In genomic region chr13:20193142-20193923, GRCh38 we compare ENCODE assay signal across 8 cellular contexts. TPM values are rescaled to one million over a fixed set of nuclear protein-coding genes. Genes with fewer than 3 reads are reported as not detected.
DNase-seq lines count a peak whose midpoint lies in the region; ATAC-seq and TF ChIP-seq lines count a peak whose summit lies in the region.

No MANE protein-coding gene starts in this region.

- peaks cover 48% of the 10 kb centered on the region for H3K27me3 Mint-ChIP-seq in activated naive CD4-positive, alpha-beta T cell treated with anti-CD3 and anti-CD28 coated beads for 36 hours (ENCODE audit: low read depth)
- H3K27me3 Mint-ChIP-seq in memory B cell, result peaks cover 17% of the 10 kb centered on the region

- H3K36me3 Mint-ChIP-seq in activated naive CD4-positive, alpha-beta T cell treated with anti-CD3 and anti-CD28 coated beads for 36 hours (ENCODE audit: low read depth), result no peaks in the 10 kb centered on the region
- no peaks in the 10 kb centered on the region for H3K36me3 Mint-ChIP-seq in memory B cell

- peak overlapping the region; percentile 58 for H3K4me3 Mint-ChIP-seq in activated naive CD4-positive, alpha-beta T cell treated with anti-CD3 and anti-CD28 coated beads for 36 hours
- H3K4me3 Mint-ChIP-seq in memory B cell, result peak overlapping the region; percentile 71

- H3K4me1 ChIP-seq in urinary bladder (ENCODE audit: insufficient read depth), result peaks cover 4% of the 10 kb centered on the region

- 2% methylated on average over 54 of the region's 54 CpGs for WGBS in urinary bladder

- CTCF ChIA-PET in activated naive CD4-positive, alpha-beta T cell treated with anti-CD3 and anti-CD28 coated beads for 36 hours (lab: Charles Lee), result no interaction called here

- TF ChIP-seq CTCF in astrocyte of the spinal cord (IDR thresholded peaks at IDR 0.05; ENCODE audit: low read depth, low read length), result no peak

- in situ Hi-C loops in astrocyte of the spinal cord (cut with HindIII; ENCODE audit: low sequenced_read_pairs), result loop anchor here (25.0 kb wide), 1 partner anchor 294 kb away; no protein-coding TSS in a partner anchor

- H3K4me3 ChIP-seq in astrocyte of the spinal cord (ENCODE audit: low read depth, low read length), result peak overlapping the region; percentile 40
- H3K4me3 ChIP-seq in urinary bladder (ENCODE audit: low read depth, low read length), result peak overlapping the region; percentile 50

- intact Hi-C loops in activated naive CD4-positive, alpha-beta T cell treated with anti-CD3 and anti-CD28 coated beads for 36 hours (cut with micrococcal nuclease), result loop anchor here (1.0 to 2.0 kb wide), 2 partner anchors 18 to 709 kb away; partner anchors contain the start of gene XPO4

- H3K36me3 ChIP-seq in urinary bladder (ENCODE audit: insufficient read depth), result no peaks in the 10 kb centered on the region

- no peaks in the 10 kb centered on the region for H3K9me3 Mint-ChIP-seq in activated naive CD4-positive, alpha-beta T cell treated with anti-CD3 and anti-CD28 coated beads for 36 hours
- H3K9me3 Mint-ChIP-seq in memory B cell, result no peaks in the 10 kb centered on the region

- H3K27ac Mint-ChIP-seq in activated naive CD4-positive, alpha-beta T cell treated with anti-CD3 and anti-CD28 coated beads for 36 hours, result no peak overlapping the region
- peak overlapping the region; percentile 62 for H3K27ac Mint-ChIP-seq in memory B cell

- no peak for DNase-seq in activated naive CD4-positive, alpha-beta T cell treated with anti-CD3 and anti-CD28 coated beads for 36 hours
- DNase-seq in activated naive CD4-positive, alpha-beta T cell treated with Interleukin-2 at 50 U/mL for 16 hours, result no peak
- no peak for DNase-seq in astrocyte of the spinal cord (ENCODE audit: low read depth, low spot score)
- peak in 1 of 2 donors; percentile 24 for DNase-seq in memory B cell (ENCODE audit: low spot score in 2 of 2)
- DNase-seq in NCI-H2081 treated with DMSO at 0.1 percent for 48 hours (lab: John Stamatoyannopoulos, UW), result no peak

- H3K4me1 Mint-ChIP-seq in activated naive CD4-positive, alpha-beta T cell treated with anti-CD3 and anti-CD28 coated beads for 36 hours (ENCODE audit: low read depth), result peaks cover 13% of the 10 kb centered on the region
- H3K4me1 Mint-ChIP-seq in memory B cell, result peaks cover 20% of the 10 kb centered on the region

- peak; percentile 13 for ATAC-seq in memory B cell (ENCODE audit: low read depth)
- ATAC-seq in HG03097 (IDR thresholded peaks at IDR 0.05; ENCODE audit: low FRiP score, unreplicated experiment), result no peak
- ATAC-seq in HG03342 (IDR thresholded peaks at IDR 0.05; ENCODE audit: unreplicated experiment), result no peak

- H3K27ac ChIP-seq in urinary bladder (ENCODE audit: low read depth), result no peak overlapping the region

RNA-seq across cellular contexts. Expression of gene GJB2, which starts 0.6 kb away (rescaled TPM):
- under 1 TPM; 0.72 to 0.89 TPM for total RNA-seq in activated naive CD4-positive, alpha-beta T cell treated with anti-CD3 and anti-CD28 coated beads for 36 hours
- 2.5 TPM for total RNA-seq in urinary bladder
- 3.9 TPM for polyA plus RNA-seq in urinary bladder

RNA-seq across cellular contexts. Expression of gene GJA3, which starts 32.5 kb away (rescaled TPM):
- under 1 TPM; 0.05 to 0.10 TPM for total RNA-seq in activated naive CD4-positive, alpha-beta T cell treated with anti-CD3 and anti-CD28 coated beads for 36 hours
- total RNA-seq in urinary bladder, result 0.21 TPM
- polyA plus RNA-seq in urinary bladder, result 0.05 TPM

RNA-seq across cellular contexts. Expression of gene GJB6, which starts 38.8 kb away (rescaled TPM):
- total RNA-seq in activated naive CD4-positive, alpha-beta T cell treated with anti-CD3 and anti-CD28 coated beads for 36 hours, result under 1 TPM; 0.30 to 0.50 TPM
- total RNA-seq in urinary bladder, result 5.9 TPM
- polyA plus RNA-seq in urinary bladder, result 2.8 TPM
